ENCODE assay signal across 19 cellular contexts in the genomic region with DNA sequence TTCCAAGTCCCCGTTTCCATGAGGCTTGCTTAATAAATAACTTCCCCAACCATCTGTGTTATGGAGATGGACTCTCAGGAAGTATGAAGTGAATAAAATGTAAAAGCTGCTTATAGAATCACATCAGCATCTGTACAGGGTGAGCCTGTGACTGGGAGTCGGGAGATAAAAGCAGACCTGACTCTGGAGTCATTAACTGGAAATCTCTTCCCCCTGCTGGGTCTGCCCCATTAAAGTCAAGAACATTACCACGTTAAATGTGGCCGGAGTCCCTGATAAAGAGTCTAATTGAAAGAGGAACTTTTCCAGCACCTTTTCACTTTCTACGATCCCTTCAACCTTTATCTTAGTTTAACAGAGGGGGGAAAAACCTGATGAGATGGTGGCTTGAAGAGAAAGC.
DNase-seq lines count a peak whose midpoint lies in the region; ATAC-seq and TF ChIP-seq lines count a peak whose summit lies in the region.
"Had no signal": no experiment of that assay in that cellular context is flagged by ENCODE, and none has a peak within 500 bp of the region (broad histone marks: within the 10 kb centered on the region; RNA-seq: fewer than 3 reads in every experiment).

No MANE protein-coding gene starts in this region.

- H2AK5ac ChIP-seq in mesendoderm (ENCODE audit: low read length) = no peak overlapping the region

- DNase-seq in BE2C (peak; percentile 52), OCI-M1 (lab: John Stamatoyannopoulos, UW) (peak; percentile 6), mesendoderm (peak; percentile 77), substantia nigra (lab: John Stamatoyannopoulos, UW) (no peak), middle frontal gyrus (ENCODE audit: extremely low spot score, low spot score) (no peak)
- no peak for DNase-seq in activated CD4-positive, CD25-positive, alpha-beta regulatory T cell (lab: John Stamatoyannopoulos, UW)
- DNase-seq in stimulated activated CD4-positive, alpha-beta T cell treated with anti-CD3 and anti-CD28 coated beads, Interleukin-12 subunit alpha, Interleukin-12 subunit beta, amount 100 ng/mL, for 4 hours = no peak
- DNase-seq: Caco-2; CD4-positive, CD25-positive, alpha-beta regulatory T cell; CD8-positive, alpha-beta T cell; DMS53; DMS79 treated with DMSO at 0.1 percent for 48 hours; GF-D8; GOT3; HFFc6 had no signal

- no peak overlapping the region for H3K4ac ChIP-seq in mesendoderm (ENCODE audit: low read depth, low read length)

- 0 out of 2 replicates have a peak overlapping the region, but pooled peaks have one; percentile 2 for H3K4me3 ChIP-seq in BE2C (ENCODE audit: low read depth, low read length)
- no peak overlapping the region for H3K4me3 ChIP-seq in mesendoderm (ENCODE audit: low read length)
- H3K4me3 ChIP-seq: BLaER1, HAP-1 had no signal

- no peak overlapping the region for H3K56ac ChIP-seq in mesendoderm (ENCODE audit: low read length)

- no CpG with 5 or more reads among the region's 5 CpGs for WGBS in mesendoderm (ENCODE audit: extremely low coverage, insufficient coverage, low lambda C conversion rate)

- no peak overlapping the region for H2BK5ac ChIP-seq in mesendoderm (ENCODE audit: low read length)

- H3K4me1 ChIP-seq in BE2C (peaks cover 25% of the 10 kb centered on the region), mesendoderm (ENCODE audit: control insufficient read depth, low read depth, low read length) (no peaks in the 10 kb centered on the region)
- H3K4me1 ChIP-seq: BLaER1, Caco-2, HAP-1 had no signal

- no peak overlapping the region for H3K23ac ChIP-seq in mesendoderm (ENCODE audit: low read length)

- ATAC-seq in SK-N-SH treated with all-trans-retinoic acid at 6 μM for 48 hours = no peak; the same call in 2 of the 3 replicates
- ATAC-seq: CD8-positive, alpha-beta T cell had no signal

- no peak overlapping the region for H4K8ac ChIP-seq in mesendoderm (ENCODE audit: low read depth, low read length)

- no peaks in the 10 kb centered on the region for H3K79me1 ChIP-seq in mesendoderm (ENCODE audit: low read length)

- TF ChIP-seq CTCF in BE2C (IDR thresholded peaks at IDR 0.05; ENCODE audit: low read depth, low read length) = no peak

- H3K4me2 ChIP-seq in mesendoderm (ENCODE audit: low read length) = no peak overlapping the region
- H3K4me2 ChIP-seq: BLaER1 had no signal

- no peak overlapping the region for H3K18ac ChIP-seq in mesendoderm (ENCODE audit: low read length)

- no peak overlapping the region for H4K5ac ChIP-seq in mesendoderm (ENCODE audit: low read length)

- no peaks in the 10 kb centered on the region for H3K9me3 ChIP-seq in BE2C
- H3K9me3 ChIP-seq: BLaER1, Caco-2, HAP-1 had no signal

- no peak overlapping the region for H2BK15ac ChIP-seq in mesendoderm (replicated peaks; ENCODE audit: low read depth)

- no peaks in the 10 kb centered on the region for H3K27me3 ChIP-seq in BE2C
- H3K27me3 ChIP-seq in mesendoderm (ENCODE audit: insufficient read depth, low read length, poor library complexity) = no peaks in the 10 kb centered on the region
- H3K27me3 ChIP-seq: BLaER1 had no signal

- H3K9ac ChIP-seq in mesendoderm (ENCODE audit: low read length) = no peak overlapping the region
- H3K9ac ChIP-seq: BLaER1 had no signal

- H3K79me2 ChIP-seq in mesendoderm (ENCODE audit: control insufficient read depth, insufficient read depth, low read length) = no peaks in the 10 kb centered on the region

- H3K36me3 ChIP-seq in BE2C (no peaks in the 10 kb centered on the region), mesendoderm (ENCODE audit: control insufficient read depth, insufficient read depth, low read length) (no peaks in the 10 kb centered on the region)
- H3K36me3 ChIP-seq: BLaER1, HAP-1 had no signal

- H2BK120ac ChIP-seq in mesendoderm (ENCODE audit: low read depth, low read length) = no peak overlapping the region

- no peak overlapping the region for H3K27ac ChIP-seq in mesendoderm (ENCODE audit: low read depth, low read length)
- no peak overlapping the region for H3K27ac ChIP-seq in substantia nigra (ENCODE audit: low read depth, low read length, poor library complexity, severe bottlenecking)
- H3K27ac ChIP-seq: BLaER1, C4-2B had no signal

TF ChIP-seq in SK-N-SH treated with all-trans-retinoic acid at 6 μM for 48 hours, 23 proteins besides CTCF, POLR2A, EP300 and RAD21:
- TF ChIP-seq TCF4 (CRISPR knock-in tag; IDR thresholded peaks at IDR 0.05; ENCODE audit: borderline replicate concordance) = peak; percentile 36; the same call in 1 of the 2 replicates
- TF ChIP-seq POU6F1 (CRISPR knock-in tag; IDR thresholded peaks at IDR 0.05; ENCODE audit: borderline replicate concordance, low read depth) = no peak
- TF ChIP-seq OSR1 (CRISPR knock-in tag; IDR thresholded peaks at IDR 0.05) = no peak
- TF ChIP-seq, protein P1, sequence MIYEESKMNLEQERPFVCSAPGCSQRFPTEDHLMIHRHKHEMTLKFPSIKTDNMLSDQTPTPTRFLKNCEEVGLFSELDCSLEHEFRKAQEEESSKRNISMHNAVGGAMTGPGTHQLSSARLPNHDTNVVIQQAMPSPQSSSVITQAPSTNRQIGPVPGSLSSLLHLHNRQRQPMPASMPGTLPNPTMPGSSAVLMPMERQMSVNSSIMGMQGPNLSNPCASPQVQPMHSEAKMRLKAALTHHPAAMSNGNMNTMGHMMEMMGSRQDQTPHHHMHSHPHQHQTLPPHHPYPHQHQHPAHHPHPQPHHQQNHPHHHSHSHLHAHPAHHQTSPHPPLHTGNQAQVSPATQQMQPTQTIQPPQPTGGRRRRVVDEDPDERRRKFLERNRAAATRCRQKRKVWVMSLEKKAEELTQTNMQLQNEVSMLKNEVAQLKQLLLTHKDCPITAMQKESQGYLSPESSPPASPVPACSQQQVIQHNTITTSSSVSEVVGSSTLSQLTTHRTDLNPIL (CRISPR knock-in tag; IDR thresholded peaks at IDR 0.05; ENCODE audit: low read depth) = no peak
- no peak for TF ChIP-seq SNAI2 (CRISPR knock-in tag; IDR thresholded peaks at IDR 0.05)
- no peak for TF ChIP-seq BACH2 (CRISPR knock-in tag; IDR thresholded peaks at IDR 0.05; ENCODE audit: borderline replicate concordance)
TF ChIP-seq in SK-N-SH treated with all-trans-retinoic acid at 6 μM for 48 hours: peak in this region for 1.

Comparison
In these comparisons a context has a peak if more than half of its experiments do, and no peak if none do; other contexts are left out.
1. DNase-seq: peak in BE2C (single experiment), OCI-M1 (single experiment) and mesendoderm (single experiment); none in substantia nigra (0 of 49), middle frontal gyrus (single experiment), activated CD4-positive, CD25-positive, alpha-beta regulatory T cell (0 of 4) and stimulated activated CD4-positive, alpha-beta T cell treated with anti-CD3 and anti-CD28 coated beads, Interleukin-12 subunit alpha, Interleukin-12 subunit beta, amount 100 ng/mL, for 4 hours (single experiment).